ENCODE assay signal across 19 cellular contexts in genomic region chr22:33538277-33538885, GRCh38.
DNase-seq lines count a peak whose midpoint lies in the region; ATAC-seq, FAIRE-seq and TF ChIP-seq lines count a peak whose summit lies in the region.
"Had no signal": no experiment of that assay in that cellular context is flagged by ENCODE, and none has a peak within 500 bp of the region (broad histone marks: within the 10 kb centered on the region; RNA-seq: fewer than 3 reads in every experiment).

No MANE protein-coding gene starts in this region.

- no peak overlapping the region for H3K14ac ChIP-seq in mesenchymal stem cell (ENCODE audit: low read length in 2 of 2)

- H3K4me2 ChIP-seq in HepG2 (ENCODE audit: low read depth, low read length) (no peak overlapping the region), mesenchymal stem cell (ENCODE audit: low read length, poor library complexity, severe bottlenecking) (no peak overlapping the region)

- no peak overlapping the region for H3K18ac ChIP-seq in mesenchymal stem cell (ENCODE audit: low read depth in 1 of 2, low read length in 2 of 2)

- H2BK15ac ChIP-seq in mesenchymal stem cell (ENCODE audit: low read depth, poor library complexity, severe bottlenecking), result no peak overlapping the region

- ATAC-seq in HepG2, result no peak
- no peak for ATAC-seq in right lobe of liver

- peak overlapping the region; percentile 26 for H2AK5ac ChIP-seq in mesenchymal stem cell (ENCODE audit: low read length, severe bottlenecking)

- TF ChIP-seq POLR2A in HepG2 (IDR thresholded peaks at IDR 0.05; ENCODE audit: insufficient read depth in 1 of 2, low read depth in 2 of 2, low read length in 2 of 2) (no peak), right lobe of liver (IDR thresholded peaks at IDR 0.05) (no peak)

- BruUV-seq in HepG2 (replicated peaks; lab: Mats Ljungman, UMichigan), result no TSS peak

- H3K27ac ChIP-seq in HepG2 (ENCODE audit: extremely low read length, insufficient read depth, low read length) (peak overlapping the region; percentile 99), right lobe of liver (no peak overlapping the region), VCaP (peak overlapping the region; percentile 80; the same call in 1 of the 2 replicates), mesenchymal stem cell (ENCODE audit: low read length, poor library complexity, severe bottlenecking) (no peak overlapping the region)
- H3K27ac ChIP-seq: C4-2B, GM23248 had no signal

- H2AFZ ChIP-seq in HepG2 (ENCODE audit: low read length), result no peak overlapping the region
- H2AFZ ChIP-seq in mesenchymal stem cell (ENCODE audit: low read depth, low read length), result no peak overlapping the region
- H2AFZ ChIP-seq: GM23248 had no signal

- no peaks in the 10 kb centered on the region for H3K9me3 ChIP-seq in HepG2 (ENCODE audit: low read length)
- no peaks in the 10 kb centered on the region for H3K9me3 ChIP-seq in right lobe of liver
- no peaks in the 10 kb centered on the region for H3K9me3 ChIP-seq in mesenchymal stem cell (ENCODE audit: control insufficient read depth, low read length)
- H3K9me3 ChIP-seq in BE2C, result no peaks in the 10 kb centered on the region; the same call in 1 of the 2 replicates
- H3K9me3 ChIP-seq: HAP-1 had no signal

- no peaks in the 10 kb centered on the region for H4K20me1 ChIP-seq in HepG2 (ENCODE audit: insufficient read depth, low read length)

- WGBS in HepG2 (ENCODE audit: low lambda C conversion rate), result 93% methylated on average over 6 of the region's 6 CpGs
- WGBS in right lobe of liver (ENCODE audit: insufficient coverage, low coverage, low lambda C conversion rate, missing lambda C conversion rate), result 31% methylated on average over 5 of the region's 6 CpGs
- WGBS in mesenchymal stem cell, result 73% methylated on average over 5 of the region's 6 CpGs

- no peak overlapping the region for H3K4ac ChIP-seq in mesenchymal stem cell (ENCODE audit: low read depth in 1 of 2, low read length in 2 of 2)

- no peak overlapping the region for H2BK120ac ChIP-seq in mesenchymal stem cell (ENCODE audit: low read depth, low read length)

- no peak overlapping the region for H4K8ac ChIP-seq in mesenchymal stem cell (ENCODE audit: low read length)

- H4K91ac ChIP-seq in mesenchymal stem cell (ENCODE audit: low read length), result no peak overlapping the region

- in situ Hi-C loops in HepG2 (cut with HindIII; ENCODE audit: extremely low pct_ligation_motif_present, low pct_unique_long_range_greater_than_20kb), result no loop called here

- POLR2A ChIA-PET in HepG2 (lab: Yijun Ruan, JAX), result interaction anchor here (3.2 to 4.1 kb wide), 2 partner anchors 13 to 40 kb away, joined by 23 to 91 read pairs; no protein-coding TSS in a partner anchor

- no peaks in the 10 kb centered on the region for H3K79me2 ChIP-seq in HepG2 (ENCODE audit: insufficient read depth, low read length)

- no peak overlapping the region for H3K23ac ChIP-seq in mesenchymal stem cell (ENCODE audit: low read length in 2 of 2)

- no peaks in the 10 kb centered on the region for H3K79me1 ChIP-seq in mesenchymal stem cell (replicated peaks; ENCODE audit: low read length, poor library complexity, severe bottlenecking)

- H3K27me3 ChIP-seq in HepG2 (ENCODE audit: control insufficient read depth in 1 of 2, insufficient read depth in 2 of 2, low read length in 2 of 2) (no peaks in the 10 kb centered on the region), right lobe of liver (no peaks in the 10 kb centered on the region), mesenchymal stem cell (ENCODE audit: control insufficient read depth in 1 of 2, insufficient read depth in 1 of 2, low read length in 2 of 2) (no peaks in the 10 kb centered on the region), BE2C (no peaks in the 10 kb centered on the region)

- intact Hi-C loops in HepG2 (cut with micrococcal nuclease; ENCODE audit: unreplicated experiment) (no loop called here), right lobe of liver (cut with DNase I) (no loop called here)

- DNase-seq in HepG2 (ENCODE audit: low spot score) (no peak), right lobe of liver (no peak), mesenchymal stem cell (no peak), renal cortical epithelial cell (ENCODE audit: low read depth) (peak; percentile 58), COLO829 (ENCODE audit: low spot score) (no peak), BE2C (no peak)
- no peak for DNase-seq in activated CD4-positive, CD25-positive, alpha-beta regulatory T cell treated with anti-CD3 and anti-CD28 coated beads, Interleukin-2, amount 50 U/mL, for 72 hours
- DNase-seq: 8988T; Calu3; CD4-positive, alpha-beta T cell; DMS53; DND-41; EL; GM23248 had no signal

- no peak overlapping the region for H2BK5ac ChIP-seq in mesenchymal stem cell (ENCODE audit: low read depth, low read length, poor library complexity, severe bottlenecking)

- no peak overlapping the region for H3K4me3 ChIP-seq in HepG2 (replicated peaks in 1 of 3; ENCODE audit: insufficient read depth in 1 of 3, low read depth in 2 of 3, low read length in 3 of 3)
- no peak overlapping the region for H3K4me3 ChIP-seq in right lobe of liver
- H3K4me3 ChIP-seq in mesenchymal stem cell (ENCODE audit: insufficient read depth in 1 of 2, low read depth in 1 of 2, low read length in 2 of 2), result no peak overlapping the region
- no peak overlapping the region for H3K4me3 ChIP-seq in BE2C (ENCODE audit: low read depth, low read length)
- H3K4me3 ChIP-seq: GM23248, HAP-1 had no signal

- TF ChIP-seq CTCF in HepG2 (CRISPR knock-in tag; IDR thresholded peaks at IDR 0.05), result no peak
- no peak for TF ChIP-seq CTCF in right lobe of liver (IDR thresholded peaks at IDR 0.05)
- no peak for TF ChIP-seq CTCF in VCaP (conservative IDR thresholded peaks at IDR 0.05)
- TF ChIP-seq CTCF in BE2C (IDR thresholded peaks at IDR 0.05; ENCODE audit: low read depth, low read length), result no peak

- FAIRE-seq in HepG2 (lab: Jason Lieb, UNC), result no peak
- FAIRE-seq: GM12892, GM18507 had no signal

- H3K36me3 ChIP-seq in HepG2 (replicated peaks in 1 of 2; ENCODE audit: control insufficient read depth in 1 of 2, insufficient read depth in 2 of 2, low read length in 2 of 2), result no peaks in the 10 kb centered on the region
- no peaks in the 10 kb centered on the region for H3K36me3 ChIP-seq in right lobe of liver
- no peaks in the 10 kb centered on the region for H3K36me3 ChIP-seq in mesenchymal stem cell (ENCODE audit: control insufficient read depth in 1 of 2, insufficient read depth in 2 of 2, low read depth in 1 of 2, low read length in 2 of 2)
- H3K36me3 ChIP-seq in BE2C, result no peaks in the 10 kb centered on the region
- H3K36me3 ChIP-seq: HAP-1 had no signal

- TF ChIP-seq EP300 in HepG2 (IDR thresholded peaks at IDR 0.05; ENCODE audit: low read depth in 2 of 2, low read length in 2 of 2) (no peak), HepG2 (CRISPR knock-in tag; IDR thresholded peaks at IDR 0.05; ENCODE audit: borderline replicate concordance) (no peak)

- CTCF ChIA-PET in HepG2 (lab: Yijun Ruan, JAX; ENCODE audit: low intra/inter-chr PET ratio, low total read pairs), result no interaction called here

- H3K9ac ChIP-seq in HepG2 (ENCODE audit: insufficient read depth, low read depth, low read length), result no peak overlapping the region
- H3K9ac ChIP-seq in mesenchymal stem cell (ENCODE audit: low read length), result no peak overlapping the region
- H3K9ac ChIP-seq: GM23248 had no signal

- H3K4me1 ChIP-seq in HepG2 (ENCODE audit: insufficient read depth, low read length) (peaks cover 71% of the 10 kb centered on the region), right lobe of liver (peaks cover 0 to 49% (median 11%) of the 10 kb centered on the region in 4 donors), mesenchymal stem cell (ENCODE audit: control insufficient read depth, insufficient read depth, low read depth, low read length) (peaks cover 14% of the 10 kb centered on the region), BE2C (no peaks in the 10 kb centered on the region)
- H3K4me1 ChIP-seq: HAP-1 had no signal

- no peak for TF ChIP-seq RAD21 in HepG2 (CRISPR knock-in tag; IDR thresholded peaks at IDR 0.05)

- no peak overlapping the region for H2BK12ac ChIP-seq in mesenchymal stem cell (ENCODE audit: low read length in 2 of 2)

TF ChIP-seq in HepG2, 621 proteins besides CTCF, POLR2A, EP300 and RAD21 (continues in another document):
- TF ChIP-seq FIP1L1 (IDR thresholded peaks at IDR 0.05; ENCODE audit: borderline replicate concordance, insufficient read depth, low read depth, low read length) (no peak), HDAC1 (CRISPR knock-in tag; IDR thresholded peaks at IDR 0.05) (no peak), WIZ (CRISPR knock-in tag; IDR thresholded peaks at IDR 0.05) (no peak), RBFOX2 (IDR thresholded peaks at IDR 0.05; ENCODE audit: low read depth, low read length) (0 out of 2 replicates have a peak, but pooled peaks have one; percentile 5), JDP2 (CRISPR knock-in tag; IDR thresholded peaks at IDR 0.05; ENCODE audit: borderline replicate concordance) (no peak), ZKSCAN1 (IDR thresholded peaks at IDR 0.05; ENCODE audit: low read length) (peak; percentile 56; the same call in 1 of the 2 replicates), ZNF883 (CRISPR knock-in tag; IDR thresholded peaks at IDR 0.05; ENCODE audit: not compliant biosample characterization) (no peak)
- TF ChIP-seq, protein P1, sequence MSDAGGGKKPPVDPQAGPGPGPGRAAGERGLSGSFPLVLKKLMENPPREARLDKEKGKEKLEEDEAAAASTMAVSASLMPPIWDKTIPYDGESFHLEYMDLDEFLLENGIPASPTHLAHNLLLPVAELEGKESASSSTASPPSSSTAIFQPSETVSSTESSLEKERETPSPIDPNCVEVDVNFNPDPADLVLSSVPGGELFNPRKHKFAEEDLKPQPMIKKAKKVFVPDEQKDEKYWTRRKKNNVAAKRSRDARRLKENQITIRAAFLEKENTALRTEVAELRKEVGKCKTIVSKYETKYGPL (CRISPR knock-in tag; IDR thresholded peaks at IDR 0.05), result no peak
- TF ChIP-seq, protein P2, sequence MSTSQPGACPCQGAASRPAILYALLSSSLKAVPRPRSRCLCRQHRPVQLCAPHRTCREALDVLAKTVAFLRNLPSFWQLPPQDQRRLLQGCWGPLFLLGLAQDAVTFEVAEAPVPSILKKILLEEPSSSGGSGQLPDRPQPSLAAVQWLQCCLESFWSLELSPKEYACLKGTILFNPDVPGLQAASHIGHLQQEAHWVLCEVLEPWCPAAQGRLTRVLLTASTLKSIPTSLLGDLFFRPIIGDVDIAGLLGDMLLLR (CRISPR knock-in tag; IDR thresholded peaks at IDR 0.05), result no peak
- TF ChIP-seq, protein P3, sequence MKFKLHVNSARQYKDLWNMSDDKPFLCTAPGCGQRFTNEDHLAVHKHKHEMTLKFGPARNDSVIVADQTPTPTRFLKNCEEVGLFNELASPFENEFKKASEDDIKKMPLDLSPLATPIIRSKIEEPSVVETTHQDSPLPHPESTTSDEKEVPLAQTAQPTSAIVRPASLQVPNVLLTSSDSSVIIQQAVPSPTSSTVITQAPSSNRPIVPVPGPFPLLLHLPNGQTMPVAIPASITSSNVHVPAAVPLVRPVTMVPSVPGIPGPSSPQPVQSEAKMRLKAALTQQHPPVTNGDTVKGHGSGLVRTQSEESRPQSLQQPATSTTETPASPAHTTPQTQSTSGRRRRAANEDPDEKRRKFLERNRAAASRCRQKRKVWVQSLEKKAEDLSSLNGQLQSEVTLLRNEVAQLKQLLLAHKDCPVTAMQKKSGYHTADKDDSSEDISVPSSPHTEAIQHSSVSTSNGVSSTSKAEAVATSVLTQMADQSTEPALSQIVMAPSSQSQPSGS (CRISPR knock-in tag; IDR thresholded peaks at IDR 0.05), result no peak

Comparison
In these comparisons a context has a peak if more than half of its experiments do, and no peak if none do; other contexts are left out.
1. H3K27ac ChIP-seq: peak in HepG2 (single experiment) and VCaP (single experiment); none in right lobe of liver (0 of 3) and mesenchymal stem cell (single experiment).